In the genomic region with DNA sequence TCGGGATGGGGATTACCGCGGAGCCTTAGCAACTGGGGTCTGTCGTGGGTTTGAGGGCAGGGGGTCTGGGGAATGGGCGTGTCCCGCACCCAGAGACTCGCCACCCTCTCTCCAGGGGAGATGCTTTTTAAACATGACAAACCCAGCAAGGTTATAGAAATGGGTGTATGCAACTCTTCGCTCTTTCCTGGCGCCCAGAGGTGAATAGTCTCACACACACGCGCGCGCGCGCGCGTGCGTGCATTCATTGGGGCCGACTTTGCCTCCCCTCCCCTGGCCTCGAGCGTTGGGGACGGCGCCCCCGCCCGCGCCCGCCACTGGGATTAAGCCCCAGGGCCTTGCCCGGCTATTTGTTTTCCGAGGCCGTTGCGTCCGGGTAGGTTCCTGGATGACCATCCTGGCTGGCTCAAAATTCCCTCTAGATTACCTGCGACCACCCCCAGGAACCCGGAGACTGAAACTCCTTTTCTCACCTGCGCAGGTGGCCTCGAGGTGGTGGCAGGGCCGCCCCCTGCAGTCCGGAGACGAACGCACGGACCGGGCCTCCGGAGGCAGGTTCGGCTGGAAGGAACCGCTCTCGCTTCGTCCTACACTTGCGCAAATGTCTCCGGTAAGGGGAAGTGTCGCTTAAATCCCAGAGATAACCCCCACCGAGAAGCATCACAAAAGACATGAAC, we compare ENCODE assay signal across 8 cellular contexts. TPM values are rescaled to one million over a fixed set of nuclear protein-coding genes. Genes with fewer than 3 reads are reported as not detected.
DNase-seq lines count a peak whose midpoint lies in the region; ATAC-seq and TF ChIP-seq lines count a peak whose summit lies in the region.

No MANE protein-coding gene starts in this region.

- DNase-seq in NCI-H748 (lab: John Stamatoyannopoulos, UW; ENCODE audit: unreplicated experiment): peak; percentile 58
- no peak for DNase-seq in NCI-H748 treated with DMSO at 0.1 percent for 48 hours (lab: John Stamatoyannopoulos, UW)
- DNase-seq in SKM-1 (lab: John Stamatoyannopoulos, UW; ENCODE audit: unreplicated experiment): peak; percentile 64
- DNase-seq in astrocyte of the spinal cord (ENCODE audit: low read depth, low spot score): no peak
- peak in 2 of 3 donors; percentile 14 for DNase-seq in immature natural killer cell
- peak in 1 of 2 donors; percentile 62 for DNase-seq in stimulated activated effector memory CD8-positive, alpha-beta T cell treated with anti-CD3 and anti-CD28 coated beads, Interleukin-12 subunit alpha, Interleukin-12 subunit beta, amount 100 ng/mL, for 72 hours (ENCODE audit: low spot score in 2 of 2)
- DNase-seq in UCSD-AML1 (lab: John Stamatoyannopoulos, UW; ENCODE audit: unreplicated experiment): no peak

- in situ Hi-C loops in astrocyte of the spinal cord (cut with HindIII; ENCODE audit: low sequenced_read_pairs): no loop called here

- H3K4me3 Mint-ChIP-seq in immature natural killer cell: peak overlapping the region; percentile 85 to 90 (median 88)
- peak overlapping the region; percentile 76 for H3K4me3 Mint-ChIP-seq in stimulated activated effector memory CD8-positive, alpha-beta T cell treated with anti-CD3 and anti-CD28 coated beads, Interleukin-12 subunit alpha, Interleukin-12 subunit beta, amount 100 ng/mL, for 72 hours

- H3K36me3 Mint-ChIP-seq in immature natural killer cell: peaks cover 0 to 2% (median 0%) of the 10 kb centered on the region in 3 donors
- peaks cover 5% of the 10 kb centered on the region for H3K36me3 Mint-ChIP-seq in stimulated activated effector memory CD8-positive, alpha-beta T cell treated with anti-CD3 and anti-CD28 coated beads, Interleukin-12 subunit alpha, Interleukin-12 subunit beta, amount 100 ng/mL, for 72 hours

- H3K4me1 Mint-ChIP-seq in immature natural killer cell: peaks cover 7 to 11% of the 10 kb centered on the region in 2 donors
- peaks cover 30% of the 10 kb centered on the region for H3K4me1 Mint-ChIP-seq in stimulated activated effector memory CD8-positive, alpha-beta T cell treated with anti-CD3 and anti-CD28 coated beads, Interleukin-12 subunit alpha, Interleukin-12 subunit beta, amount 100 ng/mL, for 72 hours

- H3K4me3 ChIP-seq in astrocyte of the spinal cord (ENCODE audit: low read depth, low read length): peak overlapping the region; percentile 33

- H3K27me3 Mint-ChIP-seq in immature natural killer cell (ENCODE audit: low read depth in 3 of 3): peaks cover 0 to 8% (median 1%) of the 10 kb centered on the region in 3 donors

- H3K9me3 Mint-ChIP-seq in immature natural killer cell: peaks cover 0 to 2% (median 0%) of the 10 kb centered on the region in 6 donors
- H3K9me3 Mint-ChIP-seq in stimulated activated effector memory CD8-positive, alpha-beta T cell treated with anti-CD3 and anti-CD28 coated beads, Interleukin-12 subunit alpha, Interleukin-12 subunit beta, amount 100 ng/mL, for 72 hours: no peaks in the 10 kb centered on the region

- peak; percentile 30 for ATAC-seq in HG03159 (IDR thresholded peaks at IDR 0.05; ENCODE audit: unreplicated experiment)
- peak; percentile 25 for ATAC-seq in stimulated activated effector memory CD8-positive, alpha-beta T cell treated with anti-CD3 and anti-CD28 coated beads, Interleukin-12 subunit alpha, Interleukin-12 subunit beta, amount 100 ng/mL, for 72 hours

- H3K27ac Mint-ChIP-seq in immature natural killer cell: peak overlapping the region in 3 of 6 donors; percentile 16 to 75 (median 53)
- no peak overlapping the region for H3K27ac Mint-ChIP-seq in stimulated activated effector memory CD8-positive, alpha-beta T cell treated with anti-CD3 and anti-CD28 coated beads, Interleukin-12 subunit alpha, Interleukin-12 subunit beta, amount 100 ng/mL, for 72 hours

- TF ChIP-seq CTCF in astrocyte of the spinal cord (IDR thresholded peaks at IDR 0.05; ENCODE audit: low read depth, low read length): peak; percentile 5

RNA-seq across cellular contexts. Expression of a gene that starts 0.8 kb away (rescaled TPM):
- polyA plus RNA-seq in immature natural killer cell: 1 to 10 TPM; 3.4 to 3.7 (median 3.6) TPM

Comparison
In these comparisons a context has a peak if more than half of its experiments do, and no peak if none do; other contexts are left out.
1. DNase-seq: peak in NCI-H748 (single experiment), SKM-1 (single experiment) and immature natural killer cell (2 of 3); none in NCI-H748 treated with DMSO at 0.1 percent for 48 hours (single experiment), astrocyte of the spinal cord (single experiment) and UCSD-AML1 (single experiment).